ENCODE assay signal across 13 cellular contexts in genomic region chr15:58077427-58077826, GRCh38. TPM values are rescaled to one million over a fixed set of nuclear protein-coding genes. Genes with fewer than 3 reads are reported as not detected.
DNase-seq lines count a peak whose midpoint lies in the region; ATAC-seq, FAIRE-seq and TF ChIP-seq lines count a peak whose summit lies in the region.
"Had no signal": no experiment of that assay in that cellular context is flagged by ENCODE, and none has a peak within 500 bp of the region (broad histone marks: within the 10 kb centered on the region; RNA-seq: fewer than 3 reads in every experiment).

No MANE protein-coding gene starts in this region.

- no peaks in the 10 kb centered on the region for H3K36me3 ChIP-seq in ovary
- H3K36me3 ChIP-seq: esophagus squamous epithelium had no signal

- POLR2A ChIA-PET in WTC11 (lab: Charles Lee): no interaction called here

- no peaks in the 10 kb centered on the region for H3K36me3 Mint-ChIP-seq in Calu3 (ENCODE audit: insufficient read depth, unreplicated experiment)
- no peaks in the 10 kb centered on the region for H3K36me3 Mint-ChIP-seq in WTC11
- H3K36me3 Mint-ChIP-seq: stimulated activated memory B cell treated with anti-CD40 and anti-IgM and Interleukin-4, amounts not matched to agents 10 μg/mL and 1 μg/mL and 100 μg/mL, for 72 hours had no signal

- ATAC-seq in WTC11 (peak; percentile 90), left colon (peak; percentile 74), HG03280 (IDR thresholded peaks at IDR 0.05; ENCODE audit: unreplicated experiment) (no peak)
- ATAC-seq: stimulated activated memory B cell treated with anti-CD40 and anti-IgM and Interleukin-4, amounts not matched to agents 10 μg/mL and 1 μg/mL and 100 μg/mL, for 72 hours had no signal

- intact Hi-C loops in Calu3 (cut with micrococcal nuclease; ENCODE audit: unreplicated experiment) (loop anchor here (1.0 to 10.0 kb wide), 3 partner anchors 105 to 433 kb away; no protein-coding TSS in a partner anchor), left colon (cut with DNase I, micrococcal nuclease) (no loop called here), ovary (cut with DNase I) (loop anchor here in 1 of 4 donors (10.0 kb wide), 2 partner anchors 223 to 413 kb away; no protein-coding TSS in a partner anchor)

- TF ChIP-seq CTCF in Calu3 (IDR thresholded peaks at IDR 0.05; ENCODE audit: unreplicated experiment) (peak; percentile 39), WTC11 (IDR thresholded peaks at IDR 0.05) (no peak), ovary (IDR thresholded peaks at IDR 0.05) (no peak)

- H3K4me3 ChIP-seq in ovary: no peak overlapping the region
- H3K4me3 ChIP-seq: esophagus squamous epithelium had no signal

- H3K4me3 Mint-ChIP-seq in Calu3 (ENCODE audit: low read depth, unreplicated experiment): no peak overlapping the region
- no peak overlapping the region for H3K4me3 Mint-ChIP-seq in WTC11
- H3K4me3 Mint-ChIP-seq: stimulated activated memory B cell treated with anti-CD40 and anti-IgM and Interleukin-4, amounts not matched to agents 10 μg/mL and 1 μg/mL and 100 μg/mL, for 72 hours had no signal

- no peak for FAIRE-seq in RCC 7860 (lab: Jason Lieb, UNC)

- no peak overlapping the region for H3K27ac Mint-ChIP-seq in Calu3 (ENCODE audit: unreplicated experiment)
- H3K27ac Mint-ChIP-seq in WTC11: no peak overlapping the region
- H3K27ac Mint-ChIP-seq: stimulated activated memory B cell treated with anti-CD40 and anti-IgM and Interleukin-4, amounts not matched to agents 10 μg/mL and 1 μg/mL and 100 μg/mL, for 72 hours had no signal

- TF ChIP-seq EP300 in ovary (IDR thresholded peaks at IDR 0.05): no peak

- DNase-seq in Calu3 (peak; percentile 19), HT-29 (ENCODE audit: low spot score) (peak; percentile 43), WTC11 (ENCODE audit: low spot score) (no peak), left colon (no peak), ovary (no peak), dedifferentiated amniotic fluid mesenchymal stem cell (ENCODE audit: extremely low spot score) (no peak), RCC 7860 (ENCODE audit: low spot score) (no peak)
- DNase-seq: activated naive CD4-positive, alpha-beta T cell treated with Interleukin-2 at 50 U/mL for 16 hours; COR-L47; esophagus squamous epithelium had no signal

- CTCF ChIA-PET in Calu3 (lab: Charles Lee): interaction anchor here (0.6 to 1.6 kb wide), 10 partner anchors 9 to 1451 kb away, joined by 3 to 25 read pairs (median 6); partner anchors contain the start of gene ALDH1A2
- CTCF ChIA-PET in WTC11 (lab: Charles Lee): interaction anchor here (0.6 to 1.9 kb wide), 19 partner anchors 9 to 330 kb away, joined by 3 to 25 read pairs (median 4); partner anchors contain the start of genes ALDH1A2 and AQP9

- H3K27me3 Mint-ChIP-seq in Calu3 (ENCODE audit: unreplicated experiment) (peaks cover 4% of the 10 kb centered on the region), WTC11 (ENCODE audit: low read depth) (peaks cover 5% of the 10 kb centered on the region; the same call in 1 of the 2 replicates)

- no peaks in the 10 kb centered on the region for H3K4me1 ChIP-seq in ovary (ENCODE audit: insufficient read depth)
- H3K4me1 ChIP-seq: esophagus squamous epithelium had no signal

- H3K9me3 Mint-ChIP-seq in Calu3 (ENCODE audit: low read depth, unreplicated experiment): no peaks in the 10 kb centered on the region
- H3K9me3 Mint-ChIP-seq in WTC11: no peaks in the 10 kb centered on the region
- H3K9me3 Mint-ChIP-seq: stimulated activated memory B cell treated with anti-CD40 and anti-IgM and Interleukin-4, amounts not matched to agents 10 μg/mL and 1 μg/mL and 100 μg/mL, for 72 hours had no signal

- 14 to 29% (median 18%) methylated on average over 1 of the region's 1 CpG for WGBS in ovary, 3 donors

- H3K9me3 ChIP-seq in ovary: no peaks in the 10 kb centered on the region
- H3K9me3 ChIP-seq: esophagus squamous epithelium had no signal

- no peak for TF ChIP-seq POLR2A in ovary (IDR thresholded peaks at IDR 0.05)

- H3K4me1 Mint-ChIP-seq in Calu3 (ENCODE audit: low read depth, unreplicated experiment): peaks cover 9% of the 10 kb centered on the region
- H3K4me1 Mint-ChIP-seq in WTC11: peaks cover 28% of the 10 kb centered on the region

- no peaks in the 10 kb centered on the region for H3K27me3 ChIP-seq in ovary

- H3K27ac ChIP-seq in ovary: no peak overlapping the region
- H3K27ac ChIP-seq: esophagus squamous epithelium had no signal

- BruUV-seq in Calu3 (replicated peaks; lab: Mats Ljungman, UMichigan): no TSS peak

TF ChIP-seq in WTC11, 78 proteins besides CTCF, POLR2A, EP300 and RAD21 (continues in another document):
- TF ChIP-seq TEAD4 (CRISPR knock-in tag; IDR thresholded peaks at IDR 0.05): no peak
- no peak for TF ChIP-seq ARID4B (CRISPR knock-in tag; IDR thresholded peaks at IDR 0.05; ENCODE audit: borderline replicate concordance)
- no peak for TF ChIP-seq ATF6 (CRISPR knock-in tag; IDR thresholded peaks at IDR 0.05)
- no peak for TF ChIP-seq FOXP1 (CRISPR knock-in tag; IDR thresholded peaks at IDR 0.05; ENCODE audit: borderline replicate concordance)
- no peak for TF ChIP-seq MXD4 (CRISPR knock-in tag; IDR thresholded peaks at IDR 0.05; ENCODE audit: borderline replicate concordance)
- no peak for TF ChIP-seq ZNF232 (CRISPR knock-in tag; IDR thresholded peaks at IDR 0.05)
- no peak for TF ChIP-seq ZMAT4 (CRISPR knock-in tag; IDR thresholded peaks at IDR 0.05)

RNA-seq across cellular contexts. Expression of gene ALDH1A2, which starts 11.9 kb away (rescaled TPM):
- total RNA-seq in Calu3 (2022) (219 and 231 TPM in 2 replicates), WTC11 (2021) (1.1 to 1.3 TPM (median 1.2 TPM) in 3 replicates), left colon (1 to 10 TPM; 5.4 to 5.6 TPM), ovary (100 to 1,000 TPM in 1 of 7 donors, 10 to 100 TPM in 6; 10.3 to 120 (median 49.6) TPM)
- 0.25 TPM in 1 of 2 replicates, not detected in the other for total RNA-seq in HT-29 (2014; rRNA removed; shearing (Covaris generic))
- 10 to 100 TPM; 15.5 to 39.7 TPM for polyA plus RNA-seq in ovary
- total RNA-seq: HT1080 had no signal

Comparison
In these comparisons a context has a peak if more than half of its experiments do, and no peak if none do; other contexts are left out.
1. DNase-seq: peak in Calu3 (single experiment) and HT-29 (single experiment); none in WTC11 (single experiment), left colon (0 of 2), ovary (0 of 5), dedifferentiated amniotic fluid mesenchymal stem cell (single experiment) and RCC 7860 (single experiment).